ENCODE assay signal across 8 cellular contexts in genomic region chr6:53543341-53544010, GRCh38. TPM values are rescaled to one million over a fixed set of nuclear protein-coding genes. Genes with fewer than 3 reads are reported as not detected.
DNase-seq lines count a peak whose midpoint lies in the region; ATAC-seq and TF ChIP-seq lines count a peak whose summit lies in the region.
"Had no signal": no experiment of that assay in that cellular context is flagged by ENCODE, and none has a peak within 500 bp of the region (broad histone marks: within the 10 kb centered on the region; RNA-seq: fewer than 3 reads in every experiment).

No MANE protein-coding gene starts in this region.

- no peaks in the 10 kb centered on the region for H3K9me3 Mint-ChIP-seq in stimulated activated memory B cell treated with anti-CD40 and anti-IgM and Interleukin-4, amounts not matched to agents 10 μg/mL and 1 μg/mL and 100 μg/mL, for 72 hours

- H3K4me3 ChIP-seq in WERI-Rb-1 (ENCODE audit: low read depth, low read length) (peak overlapping the region; percentile 93), right cardiac atrium (ENCODE audit: low read length) (peak overlapping the region; percentile 69)

- H3K27ac ChIP-seq in WERI-Rb-1 (no peak overlapping the region), right cardiac atrium (ENCODE audit: low read length) (no peak overlapping the region)

- no peak for ATAC-seq in right cardiac atrium
- ATAC-seq in stimulated activated memory B cell treated with anti-CD40 and anti-IgM and Interleukin-4, amounts not matched to agents 10 μg/mL and 1 μg/mL and 100 μg/mL, for 72 hours, result no peak
- ATAC-seq in GM18909 (IDR thresholded peaks at IDR 0.05; ENCODE audit: poor library complexity, unreplicated experiment), result no peak
- ATAC-seq in HG03025 (IDR thresholded peaks at IDR 0.05; ENCODE audit: low FRiP score, unreplicated experiment), result no peak

- H3K27me3 ChIP-seq in WERI-Rb-1 (ENCODE audit: insufficient read depth, low read depth, severe bottlenecking) (no peaks in the 10 kb centered on the region), right cardiac atrium (ENCODE audit: control insufficient read depth, insufficient read depth) (no peaks in the 10 kb centered on the region)

- peaks cover 12% of the 10 kb centered on the region for H3K36me3 ChIP-seq in WERI-Rb-1

- peaks cover 13% of the 10 kb centered on the region for H3K36me3 Mint-ChIP-seq in stimulated activated memory B cell treated with anti-CD40 and anti-IgM and Interleukin-4, amounts not matched to agents 10 μg/mL and 1 μg/mL and 100 μg/mL, for 72 hours

- peaks cover 64% of the 10 kb centered on the region for H3K4me1 Mint-ChIP-seq in stimulated activated memory B cell treated with anti-CD40 and anti-IgM and Interleukin-4, amounts not matched to agents 10 μg/mL and 1 μg/mL and 100 μg/mL, for 72 hours

- intact Hi-C loops in right cardiac atrium (cut with DNase I), result loop anchor here in 2 of 4 donors (10.0 kb wide), 1 partner anchor 101 kb away; no protein-coding TSS in a partner anchor

- H3K4me1 ChIP-seq in right cardiac atrium (ENCODE audit: control insufficient read depth, insufficient read depth, low read length), result peaks cover 2% of the 10 kb centered on the region

- peak overlapping the region; percentile 91 for H3K4me3 Mint-ChIP-seq in stimulated activated memory B cell treated with anti-CD40 and anti-IgM and Interleukin-4, amounts not matched to agents 10 μg/mL and 1 μg/mL and 100 μg/mL, for 72 hours

- no peak for TF ChIP-seq CTCF in WERI-Rb-1 (IDR thresholded peaks at IDR 0.05; ENCODE audit: low read depth, low read length)

- WGBS in right cardiac atrium, result 7% methylated on average over 3 of the region's 3 CpGs

- H3K27me3 Mint-ChIP-seq in stimulated activated memory B cell treated with anti-CD40 and anti-IgM and Interleukin-4, amounts not matched to agents 10 μg/mL and 1 μg/mL and 100 μg/mL, for 72 hours, result no peaks in the 10 kb centered on the region

- H3K9me3 ChIP-seq in WERI-Rb-1 (ENCODE audit: severe bottlenecking) (peaks cover 4% of the 10 kb centered on the region), right cardiac atrium (ENCODE audit: control insufficient read depth, low read length) (no peaks in the 10 kb centered on the region)

- DNase-seq in HT1080 (ENCODE audit: low read depth) (peak; percentile 5), WERI-Rb-1 (no peak), right cardiac atrium (no peak), activated gamma-delta T cell (lab: John Stamatoyannopoulos, UW) (no peak)
- DNase-seq: activated CD4-positive, alpha-beta T cell treated with anti-CD3 and anti-CD28 coated beads, Interleukin-2, amount 50 U/mL, for 1 hour had no signal

- H3K27ac Mint-ChIP-seq in stimulated activated memory B cell treated with anti-CD40 and anti-IgM and Interleukin-4, amounts not matched to agents 10 μg/mL and 1 μg/mL and 100 μg/mL, for 72 hours, result peak overlapping the region; percentile 84

RNA-seq across cellular contexts. Expression of gene GCLC, which starts 1.4 kb away (rescaled TPM):
- 17.9 and 22.9 TPM in 2 replicates for total RNA-seq in HT1080 (2014; rRNA removed; shearing (Covaris generic))
- 10.0 and 11.5 TPM in 2 replicates for polyA plus RNA-seq in HT1080 (2015; cell fraction: cytosol; rRNA removed)
- 13.8 and 14.8 TPM in 2 replicates for polyA plus RNA-seq in HT1080 (2015; cell fraction: nucleus; rRNA removed)
- total RNA-seq in right cardiac atrium, result 10 to 100 TPM; 20.1 to 29.9 (median 23.8) TPM
- polyA plus RNA-seq in right cardiac atrium, result 9.8 TPM
